Comparison of ENCODE assay signal across 12 cellular contexts in the genomic region with DNA sequence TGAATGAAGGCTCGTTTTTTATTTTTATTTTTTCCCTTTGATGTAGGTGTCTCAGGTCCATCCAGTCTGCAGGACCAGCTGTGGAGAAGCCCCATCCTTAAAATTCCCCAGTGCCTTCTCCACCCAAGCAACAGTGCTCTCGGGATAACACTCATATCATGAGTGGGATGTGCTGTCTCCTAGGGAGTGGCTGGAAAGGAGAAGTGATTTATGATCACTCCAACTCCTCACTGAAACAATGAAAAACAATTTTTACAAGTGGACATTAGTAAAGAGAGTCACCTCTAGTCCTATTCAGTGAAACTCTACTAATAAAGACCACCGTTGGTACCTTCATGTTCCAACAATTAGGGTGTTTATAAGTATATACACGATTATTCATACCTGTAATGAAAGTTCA. TPM values are rescaled to one million over a fixed set of nuclear protein-coding genes. Genes with fewer than 3 reads are reported as not detected.
"Had no signal": no experiment of that assay in that cellular context is flagged by ENCODE, and none has a peak within 500 bp of the region (broad histone marks: within the 10 kb centered on the region; RNA-seq: fewer than 3 reads in every experiment).

No MANE protein-coding gene starts in this region.

- H3K27ac ChIP-seq: GM23248, KMS-11 had no signal

- ATAC-seq: HCT116 had no signal

- H3K36me3 ChIP-seq: HAP-1 had no signal

- FAIRE-seq: HTR-8/SVneo had no signal

- H3K4me2 ChIP-seq: KMS-11 had no signal

- H3K4me3 ChIP-seq: GM23248, HAP-1 had no signal

- DNase-seq: GM23248, GOT3, H7, HFFc6, IMR-90, KBM-7 had no signal

- H3K9me3 ChIP-seq: HAP-1 had no signal

- H2AFZ ChIP-seq: GM23248 had no signal

- H3K9ac ChIP-seq: GM23248, KMS-11 had no signal

RNA-seq across cellular contexts. Expression of gene STUM, which starts 3.5 kb away (rescaled TPM):
- total RNA-seq: H4, HFFc6, HT-29, IMR-90 had no signal
- polyA plus RNA-seq: GM23248, IMR-90 had no signal
